1 cellular context compared by ENCODE assay signal in the genomic region with DNA sequence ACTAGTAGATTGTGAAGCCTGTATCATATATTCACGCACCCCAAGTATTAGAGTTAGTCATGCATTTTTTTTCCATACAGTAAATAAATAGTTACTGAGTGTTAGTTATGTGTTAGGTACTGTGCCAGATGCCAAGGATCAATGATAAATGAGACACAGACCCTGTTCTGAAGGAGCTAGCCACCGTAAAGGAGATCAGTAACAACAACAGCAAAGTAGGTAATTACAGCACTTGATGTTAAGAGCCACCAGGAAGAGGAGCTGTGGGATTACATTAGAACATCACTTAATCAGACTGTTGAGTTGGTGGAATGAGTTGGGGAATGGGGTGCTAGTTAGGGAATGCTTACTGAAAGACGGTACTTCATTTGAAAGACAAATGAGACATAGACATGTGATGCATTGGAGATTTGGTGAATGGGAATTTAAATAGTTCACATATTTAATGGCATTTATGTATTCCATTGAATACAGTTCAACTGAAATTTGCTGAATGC.
TF ChIP-seq lines count a peak whose summit lies in the region.

No MANE protein-coding gene starts in this region.

TF ChIP-seq in GM23338, 12 proteins besides CTCF, POLR2A, EP300 and RAD21 (continued from another document):
- TF ChIP-seq, protein P1, sequence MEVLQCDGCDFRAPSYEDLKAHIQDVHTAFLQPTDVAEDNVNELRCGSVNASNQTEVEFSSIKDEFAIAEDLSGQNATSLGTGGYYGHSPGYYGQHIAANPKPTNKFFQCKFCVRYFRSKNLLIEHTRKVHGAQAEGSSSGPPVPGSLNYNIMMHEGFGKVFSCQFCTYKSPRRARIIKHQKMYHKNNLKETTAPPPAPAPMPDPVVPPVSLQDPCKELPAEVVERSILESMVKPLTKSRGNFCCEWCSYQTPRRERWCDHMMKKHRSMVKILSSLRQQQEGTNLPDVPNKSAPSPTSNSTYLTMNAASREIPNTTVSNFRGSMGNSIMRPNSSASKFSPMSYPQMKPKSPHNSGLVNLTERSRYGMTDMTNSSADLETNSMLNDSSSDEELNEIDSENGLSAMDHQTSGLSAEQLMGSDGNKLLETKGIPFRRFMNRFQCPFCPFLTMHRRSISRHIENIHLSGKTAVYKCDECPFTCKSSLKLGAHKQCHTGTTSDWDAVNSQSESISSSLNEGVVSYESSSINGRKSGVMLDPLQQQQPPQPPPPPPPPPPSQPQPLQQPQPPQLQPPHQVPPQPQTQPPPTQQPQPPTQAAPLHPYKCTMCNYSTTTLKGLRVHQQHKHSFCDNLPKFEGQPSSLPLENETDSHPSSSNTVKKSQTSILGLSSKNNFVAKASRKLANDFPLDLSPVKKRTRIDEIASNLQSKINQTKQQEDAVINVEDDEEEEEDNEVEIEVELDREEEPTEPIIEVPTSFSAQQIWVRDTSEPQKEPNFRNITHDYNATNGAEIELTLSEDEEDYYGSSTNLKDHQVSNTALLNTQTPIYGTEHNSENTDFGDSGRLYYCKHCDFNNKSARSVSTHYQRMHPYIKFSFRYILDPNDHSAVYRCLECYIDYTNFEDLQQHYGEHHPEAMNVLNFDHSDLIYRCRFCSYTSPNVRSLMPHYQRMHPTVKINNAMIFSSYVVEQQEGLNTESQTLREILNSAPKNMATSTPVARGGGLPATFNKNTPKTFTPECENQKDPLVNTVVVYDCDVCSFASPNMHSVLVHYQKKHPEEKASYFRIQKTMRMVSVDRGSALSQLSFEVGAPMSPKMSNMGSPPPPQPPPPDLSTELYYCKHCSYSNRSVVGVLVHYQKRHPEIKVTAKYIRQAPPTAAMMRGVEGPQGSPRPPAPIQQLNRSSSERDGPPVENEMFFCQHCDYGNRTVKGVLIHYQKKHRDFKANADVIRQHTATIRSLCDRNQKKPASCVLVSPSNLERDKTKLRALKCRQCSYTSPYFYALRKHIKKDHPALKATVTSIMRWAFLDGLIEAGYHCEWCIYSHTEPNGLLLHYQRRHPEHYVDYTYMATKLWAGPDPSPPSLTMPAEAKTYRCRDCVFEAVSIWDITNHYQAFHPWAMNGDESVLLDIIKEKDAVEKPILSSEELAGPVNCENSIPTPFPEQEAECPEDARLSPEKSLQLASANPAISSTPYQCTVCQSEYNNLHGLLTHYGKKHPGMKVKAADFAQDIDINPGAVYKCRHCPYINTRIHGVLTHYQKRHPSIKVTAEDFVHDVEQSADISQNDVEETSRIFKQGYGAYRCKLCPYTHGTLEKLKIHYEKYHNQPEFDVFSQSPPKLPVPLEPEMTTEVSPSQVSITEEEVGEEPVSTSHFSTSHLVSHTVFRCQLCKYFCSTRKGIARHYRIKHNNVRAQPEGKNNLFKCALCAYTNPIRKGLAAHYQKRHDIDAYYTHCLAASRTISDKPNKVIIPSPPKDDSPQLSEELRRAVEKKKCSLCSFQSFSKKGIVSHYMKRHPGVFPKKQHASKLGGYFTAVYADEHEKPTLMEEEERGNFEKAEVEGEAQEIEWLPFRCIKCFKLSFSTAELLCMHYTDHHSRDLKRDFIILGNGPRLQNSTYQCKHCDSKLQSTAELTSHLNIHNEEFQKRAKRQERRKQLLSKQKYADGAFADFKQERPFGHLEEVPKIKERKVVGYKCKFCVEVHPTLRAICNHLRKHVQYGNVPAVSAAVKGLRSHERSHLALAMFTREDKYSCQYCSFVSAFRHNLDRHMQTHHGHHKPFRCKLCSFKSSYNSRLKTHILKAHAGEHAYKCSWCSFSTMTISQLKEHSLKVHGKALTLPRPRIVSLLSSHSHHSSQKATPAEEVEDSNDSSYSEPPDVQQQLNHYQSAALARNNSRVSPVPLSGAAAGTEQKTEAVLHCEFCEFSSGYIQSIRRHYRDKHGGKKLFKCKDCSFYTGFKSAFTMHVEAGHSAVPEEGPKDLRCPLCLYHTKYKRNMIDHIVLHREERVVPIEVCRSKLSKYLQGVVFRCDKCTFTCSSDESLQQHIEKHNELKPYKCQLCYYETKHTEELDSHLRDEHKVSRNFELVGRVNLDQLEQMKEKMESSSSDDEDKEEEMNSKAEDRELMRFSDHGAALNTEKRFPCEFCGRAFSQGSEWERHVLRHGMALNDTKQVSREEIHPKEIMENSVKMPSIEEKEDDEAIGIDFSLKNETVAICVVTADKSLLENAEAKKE (CRISPR knock-in tag; IDR thresholded peaks at IDR 0.05) = no peak
- TF ChIP-seq, protein P2, sequence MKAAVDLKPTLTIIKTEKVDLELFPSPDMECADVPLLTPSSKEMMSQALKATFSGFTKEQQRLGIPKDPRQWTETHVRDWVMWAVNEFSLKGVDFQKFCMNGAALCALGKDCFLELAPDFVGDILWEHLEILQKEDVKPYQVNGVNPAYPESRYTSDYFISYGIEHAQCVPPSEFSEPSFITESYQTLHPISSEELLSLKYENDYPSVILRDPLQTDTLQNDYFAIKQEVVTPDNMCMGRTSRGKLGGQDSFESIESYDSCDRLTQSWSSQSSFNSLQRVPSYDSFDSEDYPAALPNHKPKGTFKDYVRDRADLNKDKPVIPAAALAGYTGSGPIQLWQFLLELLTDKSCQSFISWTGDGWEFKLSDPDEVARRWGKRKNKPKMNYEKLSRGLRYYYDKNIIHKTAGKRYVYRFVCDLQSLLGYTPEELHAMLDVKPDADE (IDR thresholded peaks at IDR 0.05) = no peak
- TF ChIP-seq NANOG (IDR thresholded peaks at IDR 0.05; ENCODE audit: borderline replicate concordance) = no peak
- no peak for TF ChIP-seq EZH2 (IDR thresholded peaks at IDR 0.05; ENCODE audit: low read depth, unreplicated experiment)
- no peak for TF ChIP-seq POLR2AphosphoS5 (IDR thresholded peaks at IDR 0.05; ENCODE audit: low read depth)
- TF ChIP-seq, protein P3, sequence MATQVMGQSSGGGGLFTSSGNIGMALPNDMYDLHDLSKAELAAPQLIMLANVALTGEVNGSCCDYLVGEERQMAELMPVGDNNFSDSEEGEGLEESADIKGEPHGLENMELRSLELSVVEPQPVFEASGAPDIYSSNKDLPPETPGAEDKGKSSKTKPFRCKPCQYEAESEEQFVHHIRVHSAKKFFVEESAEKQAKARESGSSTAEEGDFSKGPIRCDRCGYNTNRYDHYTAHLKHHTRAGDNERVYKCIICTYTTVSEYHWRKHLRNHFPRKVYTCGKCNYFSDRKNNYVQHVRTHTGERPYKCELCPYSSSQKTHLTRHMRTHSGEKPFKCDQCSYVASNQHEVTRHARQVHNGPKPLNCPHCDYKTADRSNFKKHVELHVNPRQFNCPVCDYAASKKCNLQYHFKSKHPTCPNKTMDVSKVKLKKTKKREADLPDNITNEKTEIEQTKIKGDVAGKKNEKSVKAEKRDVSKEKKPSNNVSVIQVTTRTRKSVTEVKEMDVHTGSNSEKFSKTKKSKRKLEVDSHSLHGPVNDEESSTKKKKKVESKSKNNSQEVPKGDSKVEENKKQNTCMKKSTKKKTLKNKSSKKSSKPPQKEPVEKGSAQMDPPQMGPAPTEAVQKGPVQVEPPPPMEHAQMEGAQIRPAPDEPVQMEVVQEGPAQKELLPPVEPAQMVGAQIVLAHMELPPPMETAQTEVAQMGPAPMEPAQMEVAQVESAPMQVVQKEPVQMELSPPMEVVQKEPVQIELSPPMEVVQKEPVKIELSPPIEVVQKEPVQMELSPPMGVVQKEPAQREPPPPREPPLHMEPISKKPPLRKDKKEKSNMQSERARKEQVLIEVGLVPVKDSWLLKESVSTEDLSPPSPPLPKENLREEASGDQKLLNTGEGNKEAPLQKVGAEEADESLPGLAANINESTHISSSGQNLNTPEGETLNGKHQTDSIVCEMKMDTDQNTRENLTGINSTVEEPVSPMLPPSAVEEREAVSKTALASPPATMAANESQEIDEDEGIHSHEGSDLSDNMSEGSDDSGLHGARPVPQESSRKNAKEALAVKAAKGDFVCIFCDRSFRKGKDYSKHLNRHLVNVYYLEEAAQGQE (IDR thresholded peaks at IDR 0.05; ENCODE audit: unreplicated experiment) = no peak
- TF ChIP-seq ZNF331 (CRISPR knock-in tag; IDR thresholded peaks at IDR 0.05; ENCODE audit: low read depth) = no peak
- TF ChIP-seq STAT1 (IDR thresholded peaks at IDR 0.05; ENCODE audit: unreplicated experiment) = no peak
- TF ChIP-seq JUNB (IDR thresholded peaks at IDR 0.05; ENCODE audit: unreplicated experiment) = no peak
TF ChIP-seq in GM23338: peak in this region for 0.
